ENCODE assay signal across 21 cellular contexts in the genomic region with DNA sequence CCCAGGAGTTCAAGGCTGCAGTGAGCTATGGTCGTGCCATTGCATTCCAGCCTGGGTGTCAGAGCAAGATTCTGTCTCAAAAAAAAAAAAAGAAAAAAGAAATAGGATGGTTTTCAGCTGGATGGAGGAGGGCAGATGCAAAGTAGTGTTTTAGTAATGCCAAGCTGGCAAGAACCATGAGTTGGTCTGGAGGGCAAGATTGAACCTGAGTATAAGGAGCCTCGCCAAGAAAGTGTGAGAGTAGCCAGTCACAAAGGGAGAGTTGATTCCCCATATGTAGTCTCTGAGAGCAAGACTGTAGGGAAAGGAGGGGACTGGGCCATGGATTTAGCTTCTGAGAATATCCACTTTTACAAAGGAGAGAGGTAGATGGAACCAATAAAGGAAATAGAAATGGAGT. TPM values are rescaled to one million over a fixed set of nuclear protein-coding genes. Genes with fewer than 3 reads are reported as not detected.
DNase-seq lines count a peak whose midpoint lies in the region; ATAC-seq, FAIRE-seq and TF ChIP-seq lines count a peak whose summit lies in the region.
"Had no signal": no experiment of that assay in that cellular context is flagged by ENCODE, and none has a peak within 500 bp of the region (broad histone marks: within the 10 kb centered on the region; RNA-seq: fewer than 3 reads in every experiment).

No MANE protein-coding gene starts in this region.

- H3K4me3 Mint-ChIP-seq in CD14-positive monocyte: no peak overlapping the region
- H3K4me3 Mint-ChIP-seq in CD4-positive, alpha-beta memory T cell: peak overlapping the region in 7 of 8 donors; percentile 3 to 80 (median 50)
- peak overlapping the region; percentile 85 for H3K4me3 Mint-ChIP-seq in activated T-helper 17 cell treated with anti-CD3 and anti-CD28 coated beads, Interleukin-2, amount 50 U/mL, for 72 hours
- H3K4me3 Mint-ChIP-seq in naive B cell: peak overlapping the region in 5 of 8 donors; percentile 1 to 83 (median 47)
- H3K4me3 Mint-ChIP-seq: WTC11 had no signal

- peaks cover 22 to 46% of the 10 kb centered on the region in 2 donors for H3K36me3 Mint-ChIP-seq in CD14-positive monocyte
- H3K36me3 Mint-ChIP-seq in CD4-positive, alpha-beta memory T cell: peaks cover 15 to 54% of the 10 kb centered on the region in 2 donors
- peaks cover 100% of the 10 kb centered on the region for H3K36me3 Mint-ChIP-seq in activated T-helper 17 cell treated with anti-CD3 and anti-CD28 coated beads, Interleukin-2, amount 50 U/mL, for 72 hours (ENCODE audit: low read depth)
- peaks cover 14 to 25% of the 10 kb centered on the region in 2 donors for H3K36me3 Mint-ChIP-seq in naive B cell

- H3K27me3 Mint-ChIP-seq in CD14-positive monocyte (ENCODE audit: low read depth in 3 of 3) (no peaks in the 10 kb centered on the region), naive B cell (no peaks in the 10 kb centered on the region)
- H3K27me3 Mint-ChIP-seq in CD4-positive, alpha-beta memory T cell: no peaks in the 10 kb centered on the region
- H3K27me3 Mint-ChIP-seq in activated T-helper 17 cell treated with anti-CD3 and anti-CD28 coated beads, Interleukin-2, amount 50 U/mL, for 72 hours: no peaks in the 10 kb centered on the region

- no peak overlapping the region for H3K4me3 ChIP-seq in CD4-positive, alpha-beta memory T cell (ENCODE audit: low read length in 2 of 2)
- H3K4me3 ChIP-seq in kidney (ENCODE audit: low read length in 2 of 2): no peak overlapping the region
- H3K4me3 ChIP-seq: pancreas, sigmoid colon, vagina had no signal

- peaks cover 92% of the 10 kb centered on the region for H3K4me1 Mint-ChIP-seq in CD14-positive monocyte
- H3K4me1 Mint-ChIP-seq in CD4-positive, alpha-beta memory T cell: peaks cover 86 to 98% (median 93%) of the 10 kb centered on the region in 4 donors
- H3K4me1 Mint-ChIP-seq in activated T-helper 17 cell treated with anti-CD3 and anti-CD28 coated beads, Interleukin-2, amount 50 U/mL, for 72 hours: peaks cover 82% of the 10 kb centered on the region
- H3K4me1 Mint-ChIP-seq in naive B cell: peaks cover 87 to 100% (median 88%) of the 10 kb centered on the region in 3 donors

- no peaks in the 10 kb centered on the region for H3K9me3 ChIP-seq in CD4-positive, alpha-beta memory T cell (ENCODE audit: control insufficient read depth in 1 of 2, low read length in 2 of 2)
- no peaks in the 10 kb centered on the region for H3K9me3 ChIP-seq in kidney (ENCODE audit: control insufficient read depth in 1 of 2, low read length in 2 of 2)
- H3K9me3 ChIP-seq: pancreas, sigmoid colon, vagina had no signal

- no peak overlapping the region for H3K27ac ChIP-seq in CD4-positive, alpha-beta memory T cell (ENCODE audit: low read depth, low read length)
- H3K27ac ChIP-seq in kidney (ENCODE audit: low read depth in 2 of 2, low read length in 2 of 2): no peak overlapping the region
- H3K27ac ChIP-seq: pancreas, vagina had no signal

- FAIRE-seq in kidney (lab: Jason Lieb, UNC): no peak
- FAIRE-seq: D721Med, G401.6, pancreas had no signal

- H3K27me3 ChIP-seq in CD4-positive, alpha-beta memory T cell (ENCODE audit: insufficient read depth, low read length): no peaks in the 10 kb centered on the region
- H3K27me3 ChIP-seq: pancreas, sigmoid colon, vagina had no signal

- H3K4me1 ChIP-seq in CD4-positive, alpha-beta memory T cell (ENCODE audit: insufficient read depth, low read length): peaks cover 98% of the 10 kb centered on the region
- H3K4me1 ChIP-seq in kidney (ENCODE audit: control insufficient read depth in 1 of 2, insufficient read depth in 1 of 2, low read depth in 1 of 2, low read length in 2 of 2): peaks cover 13 to 16% of the 10 kb centered on the region in 2 donors

- intact Hi-C loops in CD14-positive monocyte (cut with micrococcal nuclease) (no loop called here), kidney (cut with DNase I) (no loop called here)
- intact Hi-C loops in CD4-positive, alpha-beta memory T cell (cut with micrococcal nuclease): no loop called here

- CTCF ChIA-PET in CD4-positive, alpha-beta memory T cell (lab: Charles Lee; ENCODE audit: partially characterized antibody): interaction anchor here (0.9 to 4.8 kb wide), 7 partner anchors 10 to 95 kb away, joined by 4 to 30 read pairs (median 6); no protein-coding TSS in a partner anchor

- TF ChIP-seq CTCF in CD14-positive monocyte (IDR thresholded peaks at IDR 0.05): no peak
- no peak for TF ChIP-seq CTCF in kidney (IDR thresholded peaks at IDR 0.05; ENCODE audit: borderline replicate concordance, extremely low read depth, insufficient read depth)

- H3K27ac Mint-ChIP-seq in CD14-positive monocyte (peak overlapping the region in 6 of 7 donors; percentile 20 to 82 (median 40)), naive B cell (peak overlapping the region in 5 of 6 donors; percentile 44 to 96 (median 91))
- H3K27ac Mint-ChIP-seq in CD4-positive, alpha-beta memory T cell: peak overlapping the region; percentile 47 to 89 (median 85)
- peak overlapping the region; percentile 92 for H3K27ac Mint-ChIP-seq in activated T-helper 17 cell treated with anti-CD3 and anti-CD28 coated beads, Interleukin-2, amount 50 U/mL, for 72 hours
- H3K27ac Mint-ChIP-seq: WTC11 had no signal

- ATAC-seq in activated T-helper 17 cell treated with anti-CD3 and anti-CD28 coated beads, Interleukin-2, amount 50 U/mL, for 72 hours (replicated peaks): no peak
- ATAC-seq in naive B cell (ENCODE audit: low read depth in 2 of 2) (no peak), GM21360 (IDR thresholded peaks at IDR 0.05; ENCODE audit: unreplicated experiment) (no peak)
- ATAC-seq: pancreas, WTC11 had no signal

- H3K9ac ChIP-seq in kidney (ENCODE audit: low read length in 2 of 2): no peak overlapping the region

- POLR2A ChIA-PET in CD4-positive, alpha-beta memory T cell (lab: Charles Lee; ENCODE audit: partially characterized antibody): interaction anchor here (1.8 to 23.0 kb wide), 2 partner anchors 9 to 26 kb away, joined by 6 to 727 read pairs; no protein-coding TSS in a partner anchor

- DNase-seq in CD14-positive monocyte (ENCODE audit: low spot score): no peak
- DNase-seq in CD4-positive, alpha-beta memory T cell: no peak
- DNase-seq in naive B cell: no peak
- no peak for DNase-seq in kidney
- no peak for DNase-seq in NCI-H2227 treated with DMSO at 0.1 percent for 48 hours (lab: John Stamatoyannopoulos, UW)
- DNase-seq: activated CD8-positive, alpha-beta memory T cell treated with anti-CD3 and anti-CD28 coated beads, Interleukin-2, amount 50 U/mL, for 48 hours; AML-193; amygdala; head of caudate nucleus; Kasumi-1; NCI-H1105; NCI-H526 treated with DMSO at 0.1 percent for 48 hours; pancreas; Right ventricle myocardium superior; sigmoid colon had no signal

- H3K9me3 Mint-ChIP-seq in CD14-positive monocyte (no peaks in the 10 kb centered on the region), naive B cell (no peaks in the 10 kb centered on the region)
- H3K9me3 Mint-ChIP-seq in CD4-positive, alpha-beta memory T cell: peaks cover 0 to 2% (median 0%) of the 10 kb centered on the region in 8 donors
- no peaks in the 10 kb centered on the region for H3K9me3 Mint-ChIP-seq in activated T-helper 17 cell treated with anti-CD3 and anti-CD28 coated beads, Interleukin-2, amount 50 U/mL, for 72 hours

- H3K36me3 ChIP-seq in CD4-positive, alpha-beta memory T cell (ENCODE audit: insufficient read depth, low read length): no peaks in the 10 kb centered on the region
- H3K36me3 ChIP-seq in kidney (ENCODE audit: control insufficient read depth in 1 of 2, insufficient read depth in 2 of 2, low read length in 2 of 2): no peaks in the 10 kb centered on the region
- H3K36me3 ChIP-seq: pancreas, sigmoid colon, vagina had no signal

RNA-seq across cellular contexts. Expression of gene TNFAIP8, which starts 6.9 kb away (rescaled TPM):
- polyA plus RNA-seq in CD14-positive monocyte (10 to 100 TPM; 47.0 to 55.5 TPM), naive B cell (ENCODE audit: low read depth in 6 of 6) (100 to 1,000 TPM; 224 to 432 (median 315) TPM), kidney (ENCODE audit: insufficient read depth, low read depth, low replicate concordance) (13.3 TPM)
- 100 to 1,000 TPM; 167 to 176 TPM for total RNA-seq in CD4-positive, alpha-beta memory T cell
- polyA plus RNA-seq in CD4-positive, alpha-beta memory T cell: 100 to 1,000 TPM; 277 to 423 TPM
- 100 to 1,000 TPM; 129 to 170 TPM for total RNA-seq in activated T-helper 17 cell treated with anti-CD3 and anti-CD28 coated beads, Interleukin-2, amount 50 U/mL, for 72 hours
- total RNA-seq in kidney: 41.5 TPM

Comparison
In these comparisons a context has a peak if more than half of its experiments do, and no peak if none do; other contexts are left out.
1. H3K27ac Mint-ChIP-seq: peak in every context shown above with its lines; median percentile 92 in activated T-helper 17 cell treated with anti-CD3 and anti-CD28 coated beads, Interleukin-2, amount 50 U/mL, for 72 hours; 91 in naive B cell; 85 in CD4-positive, alpha-beta memory T cell; 40 in CD14-positive monocyte.
2. H3K4me3 Mint-ChIP-seq: peak in CD4-positive, alpha-beta memory T cell (7 of 8), activated T-helper 17 cell treated with anti-CD3 and anti-CD28 coated beads, Interleukin-2, amount 50 U/mL, for 72 hours (single experiment) and naive B cell (5 of 8); none in CD14-positive monocyte (0 of 2).